ENCODE assay signal across 11 cellular contexts in the genomic region with DNA sequence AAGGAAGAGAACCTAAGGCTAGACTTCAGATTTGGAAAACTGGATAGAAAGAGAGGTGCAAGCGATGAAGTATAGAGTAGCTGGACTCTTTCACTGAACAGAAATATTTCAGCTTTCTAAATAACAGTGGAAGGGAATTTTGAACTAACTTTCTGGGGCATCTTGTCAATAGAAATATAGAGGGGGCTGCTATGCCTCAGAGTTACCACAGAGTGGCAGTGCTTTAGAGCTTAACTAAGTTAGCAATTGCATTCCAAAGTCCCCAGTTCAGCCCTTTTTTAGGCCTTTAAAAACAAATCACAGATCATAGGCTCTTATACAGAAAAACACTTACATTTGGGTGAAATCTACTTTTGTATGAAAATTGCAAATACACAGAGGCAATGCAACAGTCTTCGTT.
A peak's percentile ranks its signal among the peaks of the same experiment; 100 is the strongest.
DNase-seq lines count a peak whose midpoint lies in the region; ATAC-seq, FAIRE-seq and TF ChIP-seq lines count a peak whose summit lies in the region.
"Had no signal": no experiment of that assay in that cellular context is flagged by ENCODE, and none has a peak within 500 bp of the region (broad histone marks: within the 10 kb centered on the region; RNA-seq: fewer than 3 reads in every experiment).

No MANE protein-coding gene starts in this region.

- H3K9me3 ChIP-seq in cardiac muscle cell (ENCODE audit: low read depth): no peaks in the 10 kb centered on the region
- H3K9me3 ChIP-seq in right cardiac atrium (ENCODE audit: control insufficient read depth, low read length): no peaks in the 10 kb centered on the region
- no peaks in the 10 kb centered on the region for H3K9me3 ChIP-seq in PC-3 (ENCODE audit: low read length)

- H3K9ac ChIP-seq in PC-3 (ENCODE audit: low read length): no peak overlapping the region

- DNase-seq in cardiac muscle cell (ENCODE audit: low read depth in 1 of 2, low spot score in 1 of 2) (peak; percentile 0 to 68), right cardiac atrium (no peak), PC-3 (peak; percentile 33), foreskin melanocyte (peak; percentile 24), urothelium cell line (ENCODE audit: low spot score) (peak; percentile 23), SW 1271 (lab: John Stamatoyannopoulos, UW) (no peak), C1 segment of cervical spinal cord (lab: John Stamatoyannopoulos, UW) (no peak)
- no peak for DNase-seq in stimulated activated naive CD8-positive, alpha-beta T cell treated with anti-CD3 and anti-CD28 coated beads, Interleukin-15, amount 100 ng/mL, for 72 hours
- DNase-seq: effector CD8-positive, alpha-beta T cell; naive B cell; NCI-H1436 had no signal

- H3K9me3 Mint-ChIP-seq in stimulated activated naive CD8-positive, alpha-beta T cell treated with anti-CD3 and anti-CD28 coated beads, Interleukin-15, amount 100 ng/mL, for 72 hours: peaks cover 19% of the 10 kb centered on the region in 2 donors

- TF ChIP-seq CTCF in cardiac muscle cell (IDR thresholded peaks at IDR 0.05; ENCODE audit: low read depth, low read length) (no peak), PC-3 (conservative IDR thresholded peaks at IDR 0.05; ENCODE audit: low read depth, low read length) (peak; percentile 54)

- H3K27me3 ChIP-seq in cardiac muscle cell: no peaks in the 10 kb centered on the region
- no peaks in the 10 kb centered on the region for H3K27me3 ChIP-seq in right cardiac atrium (ENCODE audit: control insufficient read depth, insufficient read depth)
- H3K27me3 ChIP-seq in PC-3 (ENCODE audit: low read length): peaks cover 6% of the 10 kb centered on the region; the same call in 1 of the 2 replicates

- H3K27ac Mint-ChIP-seq in stimulated activated naive CD8-positive, alpha-beta T cell treated with anti-CD3 and anti-CD28 coated beads, Interleukin-15, amount 100 ng/mL, for 72 hours: no peak overlapping the region
- H3K27ac Mint-ChIP-seq: naive B cell had no signal

- intact Hi-C loops in right cardiac atrium (cut with DNase I): no loop called here
- intact Hi-C loops in PC-3 (cut with micrococcal nuclease): no loop called here

- H3K4me3 ChIP-seq in cardiac muscle cell: no peak overlapping the region
- H3K4me3 ChIP-seq in right cardiac atrium (ENCODE audit: low read length): no peak overlapping the region
- H3K4me3 ChIP-seq in PC-3 (ENCODE audit: low read length): no peak overlapping the region

- no peak for ATAC-seq in right cardiac atrium
- ATAC-seq in PC-3: no peak
- ATAC-seq in stimulated activated naive CD8-positive, alpha-beta T cell treated with anti-CD3 and anti-CD28 coated beads, Interleukin-15, amount 100 ng/mL, for 72 hours: no peak

- POLR2A ChIA-PET in PC-3 (lab: Charles Lee; ENCODE audit: unreplicated experiment): no interaction called here

- CTCF ChIA-PET in PC-3 (lab: Charles Lee): interaction anchor here (0.9 kb wide), 1 partner anchor 1099 kb away, joined by 5 read pairs; no protein-coding TSS in a partner anchor

- no peaks in the 10 kb centered on the region for H3F3A ChIP-seq in PC-3 (ENCODE audit: low read length, unreplicated experiment)

- H3K9me2 ChIP-seq in PC-3 (replicated peaks; ENCODE audit: low read length): no peaks in the 10 kb centered on the region

- 38% methylated on average over 2 of the region's 2 CpGs for WGBS in right cardiac atrium

- no peaks in the 10 kb centered on the region for H3K79me2 ChIP-seq in PC-3 (ENCODE audit: low read length)

- no peak overlapping the region for H3K4me3 Mint-ChIP-seq in stimulated activated naive CD8-positive, alpha-beta T cell treated with anti-CD3 and anti-CD28 coated beads, Interleukin-15, amount 100 ng/mL, for 72 hours
- H3K4me3 Mint-ChIP-seq: naive B cell had no signal

- H2AFZ ChIP-seq in PC-3 (ENCODE audit: low read length): no peak overlapping the region

- no peaks in the 10 kb centered on the region for H3K27me3 Mint-ChIP-seq in stimulated activated naive CD8-positive, alpha-beta T cell treated with anti-CD3 and anti-CD28 coated beads, Interleukin-15, amount 100 ng/mL, for 72 hours
- H3K27me3 Mint-ChIP-seq: naive B cell had no signal

- no peak overlapping the region for H3K4me2 ChIP-seq in PC-3 (ENCODE audit: low read length)

- FAIRE-seq in urothelium cell line (lab: Jason Lieb, UNC): no peak

- H3K4me1 Mint-ChIP-seq in stimulated activated naive CD8-positive, alpha-beta T cell treated with anti-CD3 and anti-CD28 coated beads, Interleukin-15, amount 100 ng/mL, for 72 hours: no peaks in the 10 kb centered on the region
- H3K4me1 Mint-ChIP-seq: naive B cell had no signal

- no peak overlapping the region for H3K27ac ChIP-seq in cardiac muscle cell
- H3K27ac ChIP-seq in right cardiac atrium (ENCODE audit: low read length): no peak overlapping the region
- H3K27ac ChIP-seq in PC-3 (ENCODE audit: low read length): no peak overlapping the region

- H3K36me3 ChIP-seq in cardiac muscle cell: no peaks in the 10 kb centered on the region
- H3K36me3 ChIP-seq in PC-3 (ENCODE audit: low read depth, low read length): no peaks in the 10 kb centered on the region

- BruUV-seq in PC-3 (replicated peaks; lab: Mats Ljungman, UMichigan): no TSS peak

- no peaks in the 10 kb centered on the region for H3K4me1 ChIP-seq in cardiac muscle cell (ENCODE audit: low read depth)
- H3K4me1 ChIP-seq in right cardiac atrium (ENCODE audit: control insufficient read depth, insufficient read depth, low read length): no peaks in the 10 kb centered on the region
- H3K4me1 ChIP-seq in PC-3 (ENCODE audit: insufficient read depth, low read length): no peaks in the 10 kb centered on the region

- no peaks in the 10 kb centered on the region for H4K20me1 ChIP-seq in PC-3 (ENCODE audit: low read length)

Comparison
In these comparisons a context has a peak if more than half of its experiments do, and no peak if none do; other contexts are left out.
1. DNase-seq: peak in cardiac muscle cell (2 of 2), PC-3 (single experiment), foreskin melanocyte (single experiment) and urothelium cell line (single experiment); none in right cardiac atrium (0 of 3), SW 1271 (0 of 2), stimulated activated naive CD8-positive, alpha-beta T cell treated with anti-CD3 and anti-CD28 coated beads, Interleukin-15, amount 100 ng/mL, for 72 hours (0 of 2) and C1 segment of cervical spinal cord (0 of 14).